In the genomic region with DNA sequence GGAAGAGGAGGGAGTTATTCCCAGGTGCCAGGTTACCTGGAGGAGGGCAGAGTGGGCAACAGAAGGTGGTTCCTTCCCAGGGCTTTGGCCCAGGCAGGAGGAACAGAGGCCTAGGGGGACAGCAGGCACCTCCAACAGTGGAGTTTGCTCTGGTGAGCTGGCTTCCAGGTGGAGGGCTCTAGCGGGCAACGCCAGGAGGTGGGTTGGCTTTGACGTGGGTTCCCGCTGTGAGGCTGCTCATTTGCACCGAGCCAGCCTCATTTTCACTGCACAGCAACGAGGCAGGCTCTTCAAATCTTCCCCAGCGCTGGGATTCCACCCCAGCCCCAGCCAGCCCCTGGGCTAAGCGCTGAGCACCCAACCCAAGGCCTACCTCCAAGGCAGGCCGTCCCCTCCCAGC, we compare ENCODE assay signal across 10 cellular contexts. TPM values are rescaled to one million over a fixed set of nuclear protein-coding genes. Genes with fewer than 3 reads are reported as not detected.
DNase-seq lines count a peak whose midpoint lies in the region; ATAC-seq lines count a peak whose summit lies in the region.
"Had no signal": no experiment of that assay in that cellular context is flagged by ENCODE, and none has a peak within 500 bp of the region (broad histone marks: within the 10 kb centered on the region; RNA-seq: fewer than 3 reads in every experiment).

No MANE protein-coding gene starts in this region.

- no peak for ATAC-seq in activated CD4-positive, alpha-beta T cell treated with anti-CD3 and anti-CD28 coated beads for 36 hours
- ATAC-seq in activated T-helper 17 cell treated with anti-CD3 and anti-CD28 coated beads, Interleukin-2, amount 50 U/mL, for 72 hours (replicated peaks), result no peak
- ATAC-seq in naive thymus-derived CD4-positive, alpha-beta T cell, result no peak
- no peak for ATAC-seq in HG03378 (IDR thresholded peaks at IDR 0.05; ENCODE audit: unreplicated experiment)
- ATAC-seq in GM18519 (IDR thresholded peaks at IDR 0.05; ENCODE audit: low FRiP score, unreplicated experiment), result no peak

- CTCF ChIA-PET in activated CD4-positive, alpha-beta T cell treated with anti-CD3 and anti-CD28 coated beads for 36 hours (lab: Charles Lee), result interaction anchor here (0.6 to 3.8 kb wide), 6 partner anchors 8 to 257 kb away, joined by 3 to 20 read pairs (median 7); a partner anchor contains a TSS
- CTCF ChIA-PET in naive thymus-derived CD4-positive, alpha-beta T cell (lab: Charles Lee), result interaction anchor here (0.6 to 4.0 kb wide), 7 partner anchors 10 to 119 kb away, joined by 3 to 29 read pairs (median 4); no protein-coding TSS in a partner anchor

- no peaks in the 10 kb centered on the region for H3K9me3 ChIP-seq in HUES48 (ENCODE audit: control insufficient read depth, insufficient read depth, low read length)
- H3K9me3 ChIP-seq in naive thymus-derived CD4-positive, alpha-beta T cell (ENCODE audit: control insufficient read depth in 2 of 3, low read length in 3 of 3), result no peaks in the 10 kb centered on the region

- intact Hi-C loops in activated CD4-positive, alpha-beta T cell treated with anti-CD3 and anti-CD28 coated beads for 36 hours (cut with DNase I, micrococcal nuclease), result loop anchor here in 1 of 2 experiments (5.0 kb wide), 2 partner anchors 329 to 384 kb away; a partner anchor contains a TSS
- intact Hi-C loops in naive thymus-derived CD4-positive, alpha-beta T cell (cut with micrococcal nuclease), result loop anchor here in 1 of 2 donors (5.0 kb wide), 2 partner anchors 329 to 384 kb away; a partner anchor contains a TSS

- H3K36me3 Mint-ChIP-seq in activated CD4-positive, alpha-beta T cell treated with anti-CD3 and anti-CD28 coated beads for 36 hours (ENCODE audit: low read depth), result peaks cover 15% of the 10 kb centered on the region
- H3K36me3 Mint-ChIP-seq in activated T-helper 17 cell treated with anti-CD3 and anti-CD28 coated beads, Interleukin-2, amount 50 U/mL, for 72 hours (ENCODE audit: low read depth), result peaks cover 50% of the 10 kb centered on the region
- H3K36me3 Mint-ChIP-seq in naive thymus-derived CD4-positive, alpha-beta T cell, result peaks cover 0 to 17% (median 0%) of the 10 kb centered on the region in 5 donors

- H3K4me3 Mint-ChIP-seq in activated CD4-positive, alpha-beta T cell treated with anti-CD3 and anti-CD28 coated beads for 36 hours, result peak overlapping the region; percentile 65
- H3K4me3 Mint-ChIP-seq in activated T-helper 17 cell treated with anti-CD3 and anti-CD28 coated beads, Interleukin-2, amount 50 U/mL, for 72 hours, result peak overlapping the region; percentile 84
- H3K4me3 Mint-ChIP-seq in naive thymus-derived CD4-positive, alpha-beta T cell, result peak overlapping the region in 6 of 10 donors; percentile 68 to 97 (median 76)
- H3K4me3 Mint-ChIP-seq: activated B cell treated with CpG ODN at 0.5 μM for 24 hours had no signal

- peaks cover 16% of the 10 kb centered on the region for H3K36me3 ChIP-seq in HUES48 (ENCODE audit: control insufficient read depth, insufficient read depth, low read length)
- H3K36me3 ChIP-seq in naive thymus-derived CD4-positive, alpha-beta T cell (ENCODE audit: control insufficient read depth in 2 of 3, insufficient read depth in 3 of 3, low read length in 3 of 3), result no peaks in the 10 kb centered on the region

- no peaks in the 10 kb centered on the region for H3K9me3 Mint-ChIP-seq in activated CD4-positive, alpha-beta T cell treated with anti-CD3 and anti-CD28 coated beads for 36 hours (ENCODE audit: low read depth)
- H3K9me3 Mint-ChIP-seq in activated T-helper 17 cell treated with anti-CD3 and anti-CD28 coated beads, Interleukin-2, amount 50 U/mL, for 72 hours, result no peaks in the 10 kb centered on the region
- H3K9me3 Mint-ChIP-seq in naive thymus-derived CD4-positive, alpha-beta T cell, result peaks cover 0 to 5% (median 0%) of the 10 kb centered on the region in 11 donors
- H3K9me3 Mint-ChIP-seq: activated B cell treated with CpG ODN at 0.5 μM for 24 hours had no signal

- no peaks in the 10 kb centered on the region for H3K27me3 ChIP-seq in HUES48 (ENCODE audit: control insufficient read depth, insufficient read depth, low read length)
- no peaks in the 10 kb centered on the region for H3K27me3 ChIP-seq in naive thymus-derived CD4-positive, alpha-beta T cell (ENCODE audit: control insufficient read depth in 2 of 2, insufficient read depth in 2 of 2, low read length in 2 of 2)

- POLR2A ChIA-PET in activated CD4-positive, alpha-beta T cell treated with anti-CD3 and anti-CD28 coated beads for 36 hours (lab: Charles Lee), result interaction anchor here (0.7 to 2.1 kb wide), 5 partner anchors 9 to 109 kb away, joined by 3 to 13 read pairs (median 3); a partner anchor contains a TSS
- POLR2A ChIA-PET in naive thymus-derived CD4-positive, alpha-beta T cell (lab: Charles Lee), result interaction anchor here (0.6 to 3.4 kb wide), 5 partner anchors 8 to 277 kb away, joined by 3 to 18 read pairs (median 4); a partner anchor contains a TSS

- H3K9ac ChIP-seq in HUES48 (ENCODE audit: low read depth, low read length), result no peak overlapping the region

- H3K4me3 ChIP-seq in HUES48 (ENCODE audit: low read depth, low read length), result no peak overlapping the region
- H3K4me3 ChIP-seq in naive thymus-derived CD4-positive, alpha-beta T cell (ENCODE audit: low read length), result no peak overlapping the region

- no peaks in the 10 kb centered on the region for H3K27me3 Mint-ChIP-seq in activated CD4-positive, alpha-beta T cell treated with anti-CD3 and anti-CD28 coated beads for 36 hours
- no peaks in the 10 kb centered on the region for H3K27me3 Mint-ChIP-seq in activated T-helper 17 cell treated with anti-CD3 and anti-CD28 coated beads, Interleukin-2, amount 50 U/mL, for 72 hours
- peaks cover 0 to 5% (median 0%) of the 10 kb centered on the region in 5 donors for H3K27me3 Mint-ChIP-seq in naive thymus-derived CD4-positive, alpha-beta T cell

- peak overlapping the region; percentile 37 for H3K27ac ChIP-seq in HUES48 (ENCODE audit: low read depth, low read length)
- no peak overlapping the region for H3K27ac ChIP-seq in naive thymus-derived CD4-positive, alpha-beta T cell (ENCODE audit: low read depth, low read length)

- peaks cover 69% of the 10 kb centered on the region for H3K4me1 ChIP-seq in HUES48 (ENCODE audit: control insufficient read depth, insufficient read depth, low read length)
- peaks cover 47 to 67% of the 10 kb centered on the region in 2 donors for H3K4me1 ChIP-seq in naive thymus-derived CD4-positive, alpha-beta T cell (ENCODE audit: control insufficient read depth in 2 of 2, insufficient read depth in 2 of 2, low read length in 2 of 2)

- peaks cover 80% of the 10 kb centered on the region for H3K4me1 Mint-ChIP-seq in activated CD4-positive, alpha-beta T cell treated with anti-CD3 and anti-CD28 coated beads for 36 hours
- peaks cover 53% of the 10 kb centered on the region for H3K4me1 Mint-ChIP-seq in activated T-helper 17 cell treated with anti-CD3 and anti-CD28 coated beads, Interleukin-2, amount 50 U/mL, for 72 hours
- H3K4me1 Mint-ChIP-seq in naive thymus-derived CD4-positive, alpha-beta T cell, result peaks cover 50 to 81% (median 72%) of the 10 kb centered on the region in 7 donors
- H3K4me1 Mint-ChIP-seq: activated B cell treated with CpG ODN at 0.5 μM for 24 hours had no signal

- peak overlapping the region; percentile 85 for H3K27ac Mint-ChIP-seq in activated CD4-positive, alpha-beta T cell treated with anti-CD3 and anti-CD28 coated beads for 36 hours
- H3K27ac Mint-ChIP-seq in activated T-helper 17 cell treated with anti-CD3 and anti-CD28 coated beads, Interleukin-2, amount 50 U/mL, for 72 hours, result peak overlapping the region; percentile 25
- peak overlapping the region in 8 of 9 donors; percentile 27 to 94 (median 84) for H3K27ac Mint-ChIP-seq in naive thymus-derived CD4-positive, alpha-beta T cell
- H3K27ac Mint-ChIP-seq: activated B cell treated with CpG ODN at 0.5 μM for 24 hours had no signal

- peak; percentile 36 for DNase-seq in activated CD4-positive, alpha-beta T cell treated with anti-CD3 and anti-CD28 coated beads for 36 hours
- DNase-seq in activated CD4-positive, alpha-beta T cell treated with anti-CD3 and anti-CD28 coated beads for 48 hours, result no peak
- no peak for DNase-seq in naive thymus-derived CD4-positive, alpha-beta T cell
- DNase-seq in NOMO-1 treated with dmso at 0.1 percent for 144 hours (lab: John Stamatoyannopoulos, UW; ENCODE audit: unreplicated experiment), result no peak
- DNase-seq: ACHN, activated B cell treated with CpG ODN at 0.5 μM for 24 hours had no signal

RNA-seq across cellular contexts. Expression of a gene that starts 8.1 kb away (rescaled TPM):
- total RNA-seq in activated CD4-positive, alpha-beta T cell treated with anti-CD3 and anti-CD28 coated beads for 36 hours, result 10 to 100 TPM; 79.0 to 84.2 TPM
- 100 to 1,000 TPM in 1 of 2 donors, 10 to 100 TPM in 1; 25.4 to 279 TPM for total RNA-seq in activated T-helper 17 cell treated with anti-CD3 and anti-CD28 coated beads, Interleukin-2, amount 50 U/mL, for 72 hours
- 100 to 1,000 TPM in 1 of 5 experiments, 10 to 100 TPM in 4; 17.6 to 155 (median 24.1) TPM for total RNA-seq in naive thymus-derived CD4-positive, alpha-beta T cell
- polyA plus RNA-seq in naive thymus-derived CD4-positive, alpha-beta T cell, result 1 to 10 TPM; 1.2 to 2.3 TPM

Comparison
In these comparisons a context has a peak if more than half of its experiments do, and no peak if none do; other contexts are left out.
1. H3K27ac Mint-ChIP-seq: peak in every context shown above with its lines; median percentile 85 in activated CD4-positive, alpha-beta T cell treated with anti-CD3 and anti-CD28 coated beads for 36 hours; 84 in naive thymus-derived CD4-positive, alpha-beta T cell; 25 in activated T-helper 17 cell treated with anti-CD3 and anti-CD28 coated beads, Interleukin-2, amount 50 U/mL, for 72 hours.